11 cellular contexts compared by ENCODE assay signal in the genomic region with DNA sequence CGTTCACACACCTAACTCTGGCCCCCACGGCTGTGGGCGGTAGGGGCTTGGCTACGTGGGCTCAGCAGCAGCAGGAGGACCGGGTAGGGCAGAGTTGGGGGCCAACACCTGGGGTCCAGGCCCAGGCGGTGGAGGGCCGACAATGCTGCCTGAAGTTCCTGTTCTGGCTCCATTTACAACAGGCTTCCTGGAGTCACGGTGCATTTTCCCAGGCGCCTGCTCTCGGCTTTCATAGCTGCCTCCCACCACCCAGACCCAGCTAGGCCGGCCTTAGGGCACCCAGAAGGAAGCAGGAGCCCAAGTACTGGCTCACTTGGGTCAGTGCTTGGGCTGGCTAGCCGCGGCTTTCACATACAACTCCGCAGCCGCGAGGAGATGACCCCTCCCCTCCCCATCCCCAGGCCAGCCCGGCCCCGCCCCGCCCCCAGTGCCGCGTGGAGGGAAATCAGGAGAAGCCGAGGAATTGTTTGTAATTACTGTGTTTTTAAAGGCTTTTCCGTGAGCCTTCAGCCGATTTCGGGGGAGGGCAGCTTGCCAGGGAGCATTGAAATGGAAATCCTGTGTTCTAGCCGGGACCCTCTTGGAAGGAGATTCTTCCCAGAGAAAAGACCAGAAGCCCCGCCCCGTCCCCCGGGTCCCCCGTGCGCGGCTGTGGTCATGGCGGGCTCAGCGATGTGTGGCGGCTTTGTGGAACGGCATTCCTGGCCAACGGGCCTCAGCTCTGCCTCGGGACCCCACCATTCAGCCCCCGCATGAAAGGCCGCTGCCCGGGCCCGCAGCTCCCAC.
DNase-seq lines count a peak whose midpoint lies in the region; ATAC-seq, FAIRE-seq and TF ChIP-seq lines count a peak whose summit lies in the region.
"Had no signal": no experiment of that assay in that cellular context is flagged by ENCODE, and none has a peak within 500 bp of the region (broad histone marks: within the 10 kb centered on the region; RNA-seq: fewer than 3 reads in every experiment).

No MANE protein-coding gene starts in this region.

- peak overlapping the region; percentile 33 for H3K27ac ChIP-seq in tibial artery
- H3K27ac ChIP-seq: SJSA1 had no signal

- no peaks in the 10 kb centered on the region for H3K27me3 ChIP-seq in NT2/D1 (ENCODE audit: insufficient read depth, insufficient read length)
- no peaks in the 10 kb centered on the region for H3K27me3 ChIP-seq in tibial artery
- H3K27me3 ChIP-seq: SJSA1 had no signal

- TF ChIP-seq POLR2A in H54 (IDR thresholded peaks at IDR 0.05; ENCODE audit: low read depth, low read length), result no peak

- DNase-seq in NT2/D1 (ENCODE audit: low read depth, low spot score), result no peak
- peak; percentile 4 for DNase-seq in fibroblast of pulmonary artery (ENCODE audit: low read depth)
- DNase-seq in tibial artery, result no peak
- DNase-seq in epidermal melanocyte (ENCODE audit: insufficient read length, low spot score), result no peak
- DNase-seq in H54 (ENCODE audit: insufficient read length, low spot score), result no peak
- DNase-seq in 8988T, result no peak
- DNase-seq: DMS153, NCI-H2107 had no signal

- no peaks in the 10 kb centered on the region for H3K36me3 ChIP-seq in NT2/D1 (ENCODE audit: insufficient read depth, insufficient read length, low read length)
- H3K36me3 ChIP-seq in tibial artery, result no peaks in the 10 kb centered on the region
- H3K36me3 ChIP-seq: SJSA1 had no signal

- ATAC-seq in HG03097 (IDR thresholded peaks at IDR 0.05; ENCODE audit: low FRiP score, unreplicated experiment), result no peak

- H3K4me1 Mint-ChIP-seq in nephron, result peaks cover 64% of the 10 kb centered on the region

- peak overlapping the region; percentile 93 for H3K9ac ChIP-seq in NT2/D1 (ENCODE audit: insufficient read length, low read depth)

- peaks cover 2% of the 10 kb centered on the region for H3K9me3 Mint-ChIP-seq in nephron

- H3K4me1 ChIP-seq in NT2/D1 (ENCODE audit: insufficient read depth, insufficient read length), result peaks cover 20% of the 10 kb centered on the region
- peaks cover 0 to 14% (median 8%) of the 10 kb centered on the region in 4 donors for H3K4me1 ChIP-seq in tibial artery
- H3K4me1 ChIP-seq: SJSA1 had no signal

- H3K4me3 Mint-ChIP-seq in nephron, result peak overlapping the region in 2 of 3 experiments; percentile 72 to 79

- H3K4me3 ChIP-seq in NT2/D1 (ENCODE audit: insufficient read length, low read depth) (peak overlapping the region; percentile 49), fibroblast of pulmonary artery (replicated peaks; ENCODE audit: low read depth, low read length) (no peak overlapping the region), tibial artery (peak overlapping the region; percentile 34 to 45)
- H3K4me3 ChIP-seq: SJSA1 had no signal

- H3K27me3 Mint-ChIP-seq in nephron (ENCODE audit: low read depth), result peaks cover 6% of the 10 kb centered on the region

- H3K9me3 ChIP-seq in NT2/D1 (ENCODE audit: insufficient read depth, low read length) (no peaks in the 10 kb centered on the region), tibial artery (no peaks in the 10 kb centered on the region)
- H3K9me3 ChIP-seq: SJSA1 had no signal

- no peaks in the 10 kb centered on the region for H3K36me3 Mint-ChIP-seq in nephron (ENCODE audit: low read depth)

- FAIRE-seq in H54 (lab: Jason Lieb, UNC), result no peak

- intact Hi-C loops in tibial artery (cut with DNase I; ENCODE audit: low total_unique reads), result no loop called here

- H3K27ac Mint-ChIP-seq in nephron, result peak overlapping the region; percentile 99 to 100 (median 100)

- TF ChIP-seq CTCF in fibroblast of pulmonary artery (IDR thresholded peaks at IDR 0.05; ENCODE audit: low read length, missing control alignments), result no peak
- TF ChIP-seq CTCF in nephron (IDR thresholded peaks at IDR 0.05; ENCODE audit: unreplicated experiment in 3 of 3), result no peak
- no peak for TF ChIP-seq CTCF in tibial artery (IDR thresholded peaks at IDR 0.05)
